ENCODE assay signal across 18 cellular contexts in genomic region chr12:111414711-111415252, GRCh38. TPM values are rescaled to one million over a fixed set of nuclear protein-coding genes. Genes with fewer than 3 reads are reported as not detected.
DNase-seq lines count a peak whose midpoint lies in the region; ATAC-seq, FAIRE-seq and TF ChIP-seq lines count a peak whose summit lies in the region.
"Had no signal": no experiment of that assay in that cellular context is flagged by ENCODE, and none has a peak within 500 bp of the region (broad histone marks: within the 10 kb centered on the region; RNA-seq: fewer than 3 reads in every experiment).

No MANE protein-coding gene starts in this region.

- no peaks in the 10 kb centered on the region for H3K9me3 Mint-ChIP-seq in activated naive CD4-positive, alpha-beta T cell treated with anti-CD3 and anti-CD28 coated beads for 36 hours

- peaks cover 0 to 9% of the 10 kb centered on the region in 2 experiments; a peak in 2 of 3 replicates for H3K36me3 ChIP-seq in HEK293 (ENCODE audit: control insufficient read depth in 2 of 2, insufficient read depth in 1 of 2, low read length in 2 of 2)
- peaks cover 1% of the 10 kb centered on the region for H3K36me3 ChIP-seq in bronchial epithelial cell (ENCODE audit: control insufficient read depth, insufficient read depth, low read length)
- H3K36me3 ChIP-seq in osteoblast (ENCODE audit: insufficient read depth, low read length), result peaks cover 22% of the 10 kb centered on the region
- H3K36me3 ChIP-seq: uterus had no signal

- no peak overlapping the region for H3K4me2 ChIP-seq in osteoblast (ENCODE audit: insufficient read depth, low read length)

- H3K27me3 Mint-ChIP-seq in activated naive CD4-positive, alpha-beta T cell treated with anti-CD3 and anti-CD28 coated beads for 36 hours (ENCODE audit: low read depth), result no peaks in the 10 kb centered on the region

- peaks cover 62% of the 10 kb centered on the region for H3K4me1 Mint-ChIP-seq in activated naive CD4-positive, alpha-beta T cell treated with anti-CD3 and anti-CD28 coated beads for 36 hours (ENCODE audit: low read depth)

- no peak for ATAC-seq in GM19452 (IDR thresholded peaks at IDR 0.05; ENCODE audit: unreplicated experiment)

- peaks cover 6% of the 10 kb centered on the region for H3K36me3 Mint-ChIP-seq in activated naive CD4-positive, alpha-beta T cell treated with anti-CD3 and anti-CD28 coated beads for 36 hours (ENCODE audit: low read depth)

- H3K79me2 ChIP-seq in osteoblast (ENCODE audit: insufficient read depth, low read length), result peaks cover 94% of the 10 kb centered on the region

- TF ChIP-seq CTCF in HEK293 (tag by site-specific recombination; IDR thresholded peaks at IDR 0.05) (no peak), bronchial epithelial cell (IDR thresholded peaks at IDR 0.05; ENCODE audit: insufficient read depth, low read length, severe bottlenecking) (no peak), osteoblast (IDR thresholded peaks at IDR 0.05; ENCODE audit: extremely low read depth, low read depth, low read length) (no peak)

- peak overlapping the region; percentile 48 for H3K27ac Mint-ChIP-seq in activated naive CD4-positive, alpha-beta T cell treated with anti-CD3 and anti-CD28 coated beads for 36 hours

- peak; percentile 32 for FAIRE-seq in bronchial epithelial cell (lab: Jason Lieb, UNC)

- no peak overlapping the region for H3K4me3 ChIP-seq in HEK293 (ENCODE audit: low read depth, low read length)
- no peak overlapping the region for H3K4me3 ChIP-seq in bronchial epithelial cell (ENCODE audit: low read depth, low read length)
- H3K4me3 ChIP-seq in osteoblast (ENCODE audit: insufficient read depth, low read length), result no peak overlapping the region
- H3K4me3 ChIP-seq: esophagus squamous epithelium, uterus had no signal

- H3K27me3 ChIP-seq in bronchial epithelial cell (ENCODE audit: control insufficient read depth, insufficient read depth, low read length) (no peaks in the 10 kb centered on the region), osteoblast (ENCODE audit: insufficient read depth, low read length) (no peaks in the 10 kb centered on the region)
- H3K27me3 ChIP-seq: uterus had no signal

- H2AFZ ChIP-seq in osteoblast (ENCODE audit: low read length), result no peak overlapping the region
- H2AFZ ChIP-seq: parathyroid adenoma had no signal

- H3K27ac ChIP-seq in HEK293 (ENCODE audit: extremely low read depth, low read depth, low read length) (no peak overlapping the region), osteoblast (ENCODE audit: low read depth, low read length) (peak overlapping the region; percentile 42)
- H3K27ac ChIP-seq: esophagus squamous epithelium, parathyroid adenoma, uterus had no signal

- POLR2A ChIA-PET in HEK293 (lab: Yijun Ruan, JAX), result no interaction called here

- DNase-seq in activated naive CD4-positive, alpha-beta T cell treated with anti-CD3 and anti-CD28 coated beads for 36 hours, result no peak
- DNase-seq in activated naive CD4-positive, alpha-beta T cell treated with anti-CD3 and anti-CD28 coated beads, Interleukin-2, amount 50 U/mL, for 16 hours, result no peak
- DNase-seq in bronchial epithelial cell (ENCODE audit: low read depth), result no peak
- peak; percentile 75 for DNase-seq in osteoblast (ENCODE audit: insufficient read length, low spot score, missing footprints)
- DNase-seq in DMS53 (lab: John Stamatoyannopoulos, UW), result no peak
- DNase-seq in OCI-M1 (lab: John Stamatoyannopoulos, UW), result no peak
- DNase-seq: activated CD4-positive, CD25-positive, alpha-beta regulatory T cell treated with anti-CD3 and anti-CD28 coated beads, Interleukin-2, amount 50 U/mL, for 72 hours; dermis blood vessel endothelial cell; esophagus squamous epithelium; GDM1; NCI-H1436 treated with DMSO at 0.1 percent for 48 hours; NCI-H345; SHP77 treated with DMSO at 0.1 percent for 48 hours; stimulated activated CD4-positive, alpha-beta T cell treated with anti-CD3 and anti-CD28 coated beads, Interleukin-12 subunit alpha, Interleukin-12 subunit beta, amount 100 ng/mL, for 4 hours; uterus had no signal

- H3K9me3 ChIP-seq in HEK293 (ENCODE audit: control insufficient read depth, insufficient read depth, low read depth, low read length) (no peaks in the 10 kb centered on the region), osteoblast (ENCODE audit: low read depth, low read length) (no peaks in the 10 kb centered on the region)
- H3K9me3 ChIP-seq: esophagus squamous epithelium, uterus had no signal

- CTCF ChIA-PET in activated naive CD4-positive, alpha-beta T cell treated with anti-CD3 and anti-CD28 coated beads for 36 hours (lab: Charles Lee), result interaction anchor here (25.8 kb wide), 1 partner anchor 36 kb away, joined by 763 read pairs; no protein-coding TSS in a partner anchor
- CTCF ChIA-PET in HEK293 (lab: Yijun Ruan, JAX), result no interaction called here

- H3K4me3 Mint-ChIP-seq in activated naive CD4-positive, alpha-beta T cell treated with anti-CD3 and anti-CD28 coated beads for 36 hours, result no peak overlapping the region

- intact Hi-C loops in activated naive CD4-positive, alpha-beta T cell treated with anti-CD3 and anti-CD28 coated beads for 36 hours (cut with micrococcal nuclease), result no loop called here

- 0 out of 2 replicates have a peak, but pooled peaks cover 4% of the 10 kb centered on the region for H3K4me1 ChIP-seq in HEK293 (ENCODE audit: control insufficient read depth, insufficient read depth, low read length)
- peaks cover 48% of the 10 kb centered on the region for H3K4me1 ChIP-seq in osteoblast (ENCODE audit: insufficient read depth, low read length)

- H4K20me1 ChIP-seq in osteoblast (ENCODE audit: insufficient read depth, low read length), result peaks cover 44% of the 10 kb centered on the region

TF ChIP-seq in HEK293, 187 proteins besides CTCF, POLR2A, EP300 and RAD21:
- no peak for TF ChIP-seq ZNF169 (tag by site-specific recombination; IDR thresholded peaks at IDR 0.05)
- TF ChIP-seq, protein P1, sequence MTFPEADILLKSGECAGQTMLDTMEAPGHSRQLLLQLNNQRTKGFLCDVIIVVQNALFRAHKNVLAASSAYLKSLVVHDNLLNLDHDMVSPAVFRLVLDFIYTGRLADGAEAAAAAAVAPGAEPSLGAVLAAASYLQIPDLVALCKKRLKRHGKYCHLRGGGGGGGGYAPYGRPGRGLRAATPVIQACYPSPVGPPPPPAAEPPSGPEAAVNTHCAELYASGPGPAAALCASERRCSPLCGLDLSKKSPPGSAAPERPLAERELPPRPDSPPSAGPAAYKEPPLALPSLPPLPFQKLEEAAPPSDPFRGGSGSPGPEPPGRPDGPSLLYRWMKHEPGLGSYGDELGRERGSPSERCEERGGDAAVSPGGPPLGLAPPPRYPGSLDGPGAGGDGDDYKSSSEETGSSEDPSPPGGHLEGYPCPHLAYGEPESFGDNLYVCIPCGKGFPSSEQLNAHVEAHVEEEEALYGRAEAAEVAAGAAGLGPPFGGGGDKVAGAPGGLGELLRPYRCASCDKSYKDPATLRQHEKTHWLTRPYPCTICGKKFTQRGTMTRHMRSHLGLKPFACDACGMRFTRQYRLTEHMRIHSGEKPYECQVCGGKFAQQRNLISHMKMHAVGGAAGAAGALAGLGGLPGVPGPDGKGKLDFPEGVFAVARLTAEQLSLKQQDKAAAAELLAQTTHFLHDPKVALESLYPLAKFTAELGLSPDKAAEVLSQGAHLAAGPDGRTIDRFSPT (tag by site-specific recombination; IDR thresholded peaks at IDR 0.05), result peak; percentile 17; the same call in 1 of the 2 replicates
- TF ChIP-seq ZNF768 (tag by site-specific recombination; IDR thresholded peaks at IDR 0.05), result 0 out of 2 replicates have a peak, but pooled peaks have one; percentile 76
- peak; percentile 15; the same call in 1 of the 2 replicates for TF ChIP-seq ZNF341 (tag by site-specific recombination; IDR thresholded peaks at IDR 0.05; ENCODE audit: low read depth)

RNA-seq across cellular contexts. Expression of gene SH2B3, which starts 9.1 kb away (rescaled TPM):
- total RNA-seq in activated naive CD4-positive, alpha-beta T cell treated with anti-CD3 and anti-CD28 coated beads for 36 hours, result 10 to 100 TPM; 21.1 to 21.3 TPM
- total RNA-seq in bronchial epithelial cell (2.4 and 3.2 TPM in 2 replicates), osteoblast (32.4 and 51.4 TPM in 2 replicates)

RNA-seq across cellular contexts. Expression of gene PHETA1, which starts 45.9 kb away (rescaled TPM):
- total RNA-seq in activated naive CD4-positive, alpha-beta T cell treated with anti-CD3 and anti-CD28 coated beads for 36 hours, result 1 to 10 TPM in 1 of 2 experiments, under 1 TPM in 1; 0.35 to 1.0 TPM
- 4.5 and 4.6 TPM in 2 replicates for total RNA-seq in bronchial epithelial cell
- total RNA-seq in osteoblast, result 8.3 and 9.1 TPM in 2 replicates
